In the genomic region with DNA sequence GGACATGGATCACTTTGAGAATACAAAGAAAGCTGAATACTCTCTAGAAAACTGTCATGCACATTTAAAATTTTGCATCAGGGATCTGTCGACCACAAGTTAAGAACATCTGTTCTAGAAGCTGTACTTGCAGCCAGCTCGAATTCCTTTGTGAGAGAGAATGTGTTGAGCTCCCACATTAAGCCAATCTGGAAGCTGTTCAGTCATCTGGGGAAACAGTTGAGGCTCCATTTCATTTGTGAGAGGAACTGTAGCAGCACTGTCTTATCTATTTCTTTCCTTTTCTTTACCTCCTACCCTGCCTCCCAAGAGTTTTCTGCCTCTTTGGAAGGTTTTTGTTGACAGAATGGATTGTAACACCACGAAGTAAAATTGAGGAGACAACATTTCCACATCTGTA, we compare ENCODE assay signal across 18 cellular contexts. TPM values are rescaled to one million over a fixed set of nuclear protein-coding genes. Genes with fewer than 3 reads are reported as not detected.
A peak's percentile ranks its signal among the peaks of the same experiment; 100 is the strongest.
DNase-seq lines count a peak whose midpoint lies in the region; ATAC-seq lines count a peak whose summit lies in the region.
"Had no signal": no experiment of that assay in that cellular context is flagged by ENCODE, and none has a peak within 500 bp of the region (broad histone marks: within the 10 kb centered on the region; RNA-seq: fewer than 3 reads in every experiment).

No MANE protein-coding gene starts in this region.

- CTCF ChIA-PET in activated CD8-positive, alpha-beta T cell treated with anti-CD3 and anti-CD28 coated beads, Interleukin-2, amount 10 ng/mL, durations not matched to agents 7 days and 5 days (lab: Charles Lee) = no interaction called here

- peak overlapping the region; percentile 41 for H3K27ac Mint-ChIP-seq in activated T-cell treated with anti-CD3 and anti-CD28 coated beads, Interleukin-2, amount 50 U/mL, for 24 hours
- no peak overlapping the region for H3K27ac Mint-ChIP-seq in activated T-cell treated with anti-CD3 and anti-CD28 coated beads, Interleukin-2, amount 50 U/mL, for 72 hours
- no peak overlapping the region for H3K27ac Mint-ChIP-seq in activated CD8-positive, alpha-beta T cell treated with anti-CD3 and anti-CD28 coated beads, Interleukin-2, amount 10 ng/mL, durations not matched to agents 7 days and 5 days

- no peaks in the 10 kb centered on the region for H3K27me3 Mint-ChIP-seq in activated T-cell treated with anti-CD3 and anti-CD28 coated beads, Interleukin-2, amount 50 U/mL, for 24 hours
- H3K27me3 Mint-ChIP-seq in activated T-cell treated with anti-CD3 and anti-CD28 coated beads, Interleukin-2, amount 50 U/mL, for 72 hours (ENCODE audit: low read depth) = no peaks in the 10 kb centered on the region
- no peaks in the 10 kb centered on the region for H3K27me3 Mint-ChIP-seq in activated CD8-positive, alpha-beta T cell treated with anti-CD3 and anti-CD28 coated beads, Interleukin-2, amount 10 ng/mL, durations not matched to agents 7 days and 5 days (ENCODE audit: low read depth)
- H3K27me3 Mint-ChIP-seq: CD4-positive, CD25-positive, alpha-beta regulatory T cell had no signal

- H3K9me3 Mint-ChIP-seq in activated T-cell treated with anti-CD3 and anti-CD28 coated beads, Interleukin-2, amount 50 U/mL, for 24 hours = no peaks in the 10 kb centered on the region
- no peaks in the 10 kb centered on the region for H3K9me3 Mint-ChIP-seq in activated T-cell treated with anti-CD3 and anti-CD28 coated beads, Interleukin-2, amount 50 U/mL, for 72 hours
- H3K9me3 Mint-ChIP-seq in activated CD8-positive, alpha-beta T cell treated with anti-CD3 and anti-CD28 coated beads, Interleukin-2, amount 10 ng/mL, durations not matched to agents 7 days and 5 days (ENCODE audit: insufficient read depth) = no peaks in the 10 kb centered on the region

- no peak for ATAC-seq in activated T-cell treated with anti-CD3 and anti-CD28 coated beads, Interleukin-2, amount 50 U/mL, for 72 hours (replicated peaks in 1 of 2)
- no peak for ATAC-seq in activated CD8-positive, alpha-beta T cell treated with anti-CD3 and anti-CD28 coated beads, Interleukin-2, amount 10 ng/mL, durations not matched to agents 7 days and 5 days
- ATAC-seq: PC-3 had no signal

- peaks cover 74% of the 10 kb centered on the region for H3K36me3 Mint-ChIP-seq in activated T-cell treated with anti-CD3 and anti-CD28 coated beads, Interleukin-2, amount 50 U/mL, for 24 hours (ENCODE audit: low read depth)
- H3K36me3 Mint-ChIP-seq in activated T-cell treated with anti-CD3 and anti-CD28 coated beads, Interleukin-2, amount 50 U/mL, for 72 hours (ENCODE audit: insufficient read depth in 2 of 2) = peaks cover 0 to 6% of the 10 kb centered on the region in 2 donors
- H3K36me3 Mint-ChIP-seq in activated CD8-positive, alpha-beta T cell treated with anti-CD3 and anti-CD28 coated beads, Interleukin-2, amount 10 ng/mL, durations not matched to agents 7 days and 5 days (ENCODE audit: low read depth) = peaks cover 39% of the 10 kb centered on the region

- DNase-seq in activated T-cell treated with anti-CD3 and anti-CD28 coated beads, Interleukin-2, amount 50 U/mL, for 24 hours = no peak
- DNase-seq in activated T-cell treated with anti-CD3 and anti-CD28 coated beads, Interleukin-2, amount 50 U/mL, for 72 hours = no peak
- DNase-seq in LHCN-M2 (ENCODE audit: low read depth) (peak; percentile 26), fibroblast of the conjunctiva (ENCODE audit: low read depth) (peak; percentile 26), superior temporal gyrus (ENCODE audit: extremely low spot score) (peak; percentile 24), NCI-H1092 (lab: John Stamatoyannopoulos, UW) (no peak), NCI-H1048 (lab: John Stamatoyannopoulos, UW) (no peak)
- no peak for DNase-seq in activated CD8-positive, alpha-beta T cell treated with anti-CD3 and anti-CD28 coated beads, Interleukin-2, amount 10 ng/mL, durations not matched to agents 7 days and 5 days
- DNase-seq: AML-193; CD4-positive, CD25-positive, alpha-beta regulatory T cell; DMS79; KG1; MG63; NCI-H1105 treated with DMSO at 0.1 percent for 48 hours; NCI-H187 treated with DMSO at 0.1 percent for 48 hours; NCI-H446; PC-3; SK-N-SH had no signal

- POLR2A ChIA-PET in activated CD8-positive, alpha-beta T cell treated with anti-CD3 and anti-CD28 coated beads, Interleukin-2, amount 10 ng/mL, durations not matched to agents 7 days and 5 days (lab: Charles Lee) = no interaction called here

- no peak overlapping the region for H3K4me3 Mint-ChIP-seq in activated T-cell treated with anti-CD3 and anti-CD28 coated beads, Interleukin-2, amount 50 U/mL, for 24 hours
- H3K4me3 Mint-ChIP-seq in activated T-cell treated with anti-CD3 and anti-CD28 coated beads, Interleukin-2, amount 50 U/mL, for 72 hours = no peak overlapping the region
- no peak overlapping the region for H3K4me3 Mint-ChIP-seq in activated CD8-positive, alpha-beta T cell treated with anti-CD3 and anti-CD28 coated beads, Interleukin-2, amount 10 ng/mL, durations not matched to agents 7 days and 5 days
- H3K4me3 Mint-ChIP-seq: CD4-positive, CD25-positive, alpha-beta regulatory T cell had no signal

- H3K4me1 Mint-ChIP-seq in activated T-cell treated with anti-CD3 and anti-CD28 coated beads, Interleukin-2, amount 50 U/mL, for 24 hours (ENCODE audit: low read depth) = no peaks in the 10 kb centered on the region
- H3K4me1 Mint-ChIP-seq in activated T-cell treated with anti-CD3 and anti-CD28 coated beads, Interleukin-2, amount 50 U/mL, for 72 hours (ENCODE audit: low read depth) = no peaks in the 10 kb centered on the region
- peaks cover 18% of the 10 kb centered on the region for H3K4me1 Mint-ChIP-seq in activated CD8-positive, alpha-beta T cell treated with anti-CD3 and anti-CD28 coated beads, Interleukin-2, amount 10 ng/mL, durations not matched to agents 7 days and 5 days (ENCODE audit: low read depth)

RNA-seq across cellular contexts. Expression of gene KAT14, which starts 50.8 kb away (rescaled TPM):
- total RNA-seq in activated T-cell treated with anti-CD3 and anti-CD28 coated beads, Interleukin-2, amount 50 U/mL, for 72 hours = 10 to 100 TPM; 12.4 to 16.2 TPM
- total RNA-seq in LHCN-M2 (2014; rRNA removed) = 18.2 and 19.2 TPM in 2 replicates
- 7.7 TPM for polyA plus RNA-seq in LHCN-M2 (2012)
- 10 to 100 TPM; 14.5 to 16.0 TPM for total RNA-seq in activated CD8-positive, alpha-beta T cell treated with anti-CD3 and anti-CD28 coated beads, Interleukin-2, amount 10 ng/mL, durations not matched to agents 7 days and 5 days

RNA-seq across cellular contexts. Expression of gene PET117, which starts 50.8 kb away (rescaled TPM):
- total RNA-seq in activated T-cell treated with anti-CD3 and anti-CD28 coated beads, Interleukin-2, amount 50 U/mL, for 72 hours = 10 to 100 TPM in 1 of 2 donors, 1 to 10 TPM in 1; 9.7 to 10.2 TPM
- total RNA-seq in LHCN-M2 (2014; rRNA removed) = 19.9 and 24.0 TPM in 2 replicates
- 8.2 TPM for polyA plus RNA-seq in LHCN-M2 (2012)
- 10 to 100 TPM; 11.0 to 12.9 TPM for total RNA-seq in activated CD8-positive, alpha-beta T cell treated with anti-CD3 and anti-CD28 coated beads, Interleukin-2, amount 10 ng/mL, durations not matched to agents 7 days and 5 days

Comparison
In these comparisons a context has a peak if more than half of its experiments do, and no peak if none do; other contexts are left out.
1. DNase-seq: peak in LHCN-M2 (single experiment), fibroblast of the conjunctiva (single experiment) and superior temporal gyrus (single experiment); none in activated T-cell treated with anti-CD3 and anti-CD28 coated beads, Interleukin-2, amount 50 U/mL, for 24 hours (single experiment), activated T-cell treated with anti-CD3 and anti-CD28 coated beads, Interleukin-2, amount 50 U/mL, for 72 hours (0 of 2), NCI-H1092 (single experiment), NCI-H1048 (single experiment) and activated CD8-positive, alpha-beta T cell treated with anti-CD3 and anti-CD28 coated beads, Interleukin-2, amount 10 ng/mL, durations not matched to agents 7 days and 5 days (single experiment).